ENCODE assay signal across 18 cellular contexts in the genomic region with DNA sequence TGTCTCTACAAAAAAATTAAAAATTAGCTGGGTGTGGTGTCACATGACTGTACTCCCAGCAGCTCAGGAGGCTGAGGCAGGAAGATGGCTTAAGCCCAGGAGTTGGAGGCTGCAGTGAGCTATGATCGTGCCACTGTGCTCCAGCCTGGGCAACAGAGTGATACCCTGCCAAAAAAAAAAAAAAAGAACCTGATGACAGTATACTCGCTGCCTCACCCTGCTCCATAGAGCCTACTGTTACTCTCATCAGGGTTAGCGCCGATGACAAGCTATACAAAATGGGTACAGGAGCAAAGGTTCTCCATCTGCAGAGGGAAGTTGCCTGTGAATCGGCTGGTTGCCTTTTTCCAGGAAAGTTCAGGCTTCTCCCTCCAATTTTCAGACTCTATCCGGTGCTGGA. TPM values are rescaled to one million over a fixed set of nuclear protein-coding genes. Genes with fewer than 3 reads are reported as not detected.
DNase-seq lines count a peak whose midpoint lies in the region; ATAC-seq, FAIRE-seq and TF ChIP-seq lines count a peak whose summit lies in the region.
"Had no signal": no experiment of that assay in that cellular context is flagged by ENCODE, and none has a peak within 500 bp of the region (broad histone marks: within the 10 kb centered on the region; RNA-seq: fewer than 3 reads in every experiment).

No MANE protein-coding gene starts in this region.

- no peak overlapping the region for H2AFZ ChIP-seq in K562 (ENCODE audit: low read depth, low read length)

- intact Hi-C loops in K562 (cut with micrococcal nuclease): no loop called here
- intact Hi-C loops in gastrocnemius medialis (cut with DNase I; ENCODE audit: low total_unique reads): no loop called here

- no peaks in the 10 kb centered on the region for H3K9me1 ChIP-seq in K562 (ENCODE audit: control insufficient read depth, insufficient read depth, low read length)

- no peak for TF ChIP-seq RAD21 in K562 (CRISPR knock-in tag; conservative IDR thresholded peaks at IDR 0.05 in 1 of 2, IDR thresholded peaks at IDR 0.05 in 1 of 2)

- H3K27ac ChIP-seq in K562 (ENCODE audit: extremely low read depth, low read depth, low read length) (no peak overlapping the region), gastrocnemius medialis (peak overlapping the region; percentile 66 to 91 (median 76))

- H3K4me1 ChIP-seq in K562 (replicated peaks in 1 of 2; ENCODE audit: control insufficient read depth in 2 of 2, insufficient read depth in 2 of 2, low read length in 2 of 2): peaks cover 0 to 7% of the 10 kb centered on the region in 2 experiments; a peak in 1 of 5 replicates
- H3K4me1 ChIP-seq in gastrocnemius medialis: peaks cover 10 to 11% of the 10 kb centered on the region in 2 donors
- H3K4me1 ChIP-seq: HAP-1 had no signal

- H3K79me2 ChIP-seq in K562 (ENCODE audit: control insufficient read depth, insufficient read depth, low read length): no peaks in the 10 kb centered on the region

- TF ChIP-seq EP300 in K562 (IDR thresholded peaks at IDR 0.05; ENCODE audit: low read length): no peak

- H3K36me3 ChIP-seq in K562 (ENCODE audit: control insufficient read depth, insufficient read depth, low read length) (peaks cover 71% of the 10 kb centered on the region), gastrocnemius medialis (peaks cover 0 to 59% of the 10 kb centered on the region in 2 donors)
- H3K36me3 ChIP-seq: HAP-1 had no signal

- no TSS peak for BruUV-seq in K562 (replicated peaks; lab: Mats Ljungman, UMichigan)

- H3K4me2 ChIP-seq in K562 (ENCODE audit: insufficient read depth, low read length): no peak overlapping the region

- 86% methylated on average over 6 of the region's 6 CpGs for WGBS in K562 (ENCODE audit: insufficient coverage, low coverage, missing lambda C conversion rate)

- in situ Hi-C loops in K562 (cut with MboI) (no loop called here), gastrocnemius medialis (cut with MboI; ENCODE audit: low sequenced_read_pairs in 4 of 4) (no loop called here)

- H3K27me3 ChIP-seq in K562 (ENCODE audit: control insufficient read depth in 2 of 2, insufficient read depth in 2 of 2, low read length in 2 of 2) (no peaks in the 10 kb centered on the region), gastrocnemius medialis (no peaks in the 10 kb centered on the region)

- H3K9ac ChIP-seq in K562 (ENCODE audit: insufficient read depth in 1 of 2, low read depth in 2 of 2, low read length in 2 of 2): no peak overlapping the region

- no peaks in the 10 kb centered on the region for H4K20me1 ChIP-seq in K562 (replicated peaks; ENCODE audit: control insufficient read depth, insufficient read depth, low read length)

- TF ChIP-seq CTCF in K562 (IDR thresholded peaks at IDR 0.05 in 2 of 3, conservative IDR thresholded peaks at IDR 0.05 in 1 of 3; ENCODE audit: insufficient read depth in 2 of 3, low read depth in 1 of 3, low read length in 3 of 3): no peak
- TF ChIP-seq CTCF in gastrocnemius medialis (IDR thresholded peaks at IDR 0.05 in 4 of 5, conservative IDR thresholded peaks at IDR 0.05 in 1 of 5): no peak

- H3K9me3 ChIP-seq in K562 (replicated peaks; ENCODE audit: control insufficient read depth, insufficient read depth, low read depth, low read length) (no peaks in the 10 kb centered on the region; the same call in 1 of the 2 replicates), gastrocnemius medialis (no peaks in the 10 kb centered on the region)
- H3K9me3 ChIP-seq: HAP-1 had no signal

- ATAC-seq in K562 (no peak), gastrocnemius medialis (peak in 1 of 2 donors; percentile 20), GM21447 (IDR thresholded peaks at IDR 0.05; ENCODE audit: unreplicated experiment) (no peak), HG03378 (IDR thresholded peaks at IDR 0.05; ENCODE audit: unreplicated experiment) (no peak)

- CTCF ChIA-PET in K562 (lab: Yijun Ruan, JAX; ENCODE audit: low intra/inter-chr PET ratio): no interaction called here

- no peak for TF ChIP-seq POLR2A in K562 (conservative IDR thresholded peaks at IDR 0.05)
- TF ChIP-seq POLR2A in gastrocnemius medialis (IDR thresholded peaks at IDR 0.05): no peak

- FAIRE-seq in K562 (lab: Jason Lieb, UNC): no peak
- FAIRE-seq: GM12891, H54 had no signal

- DNase-seq in K562 (ENCODE audit: extremely low read depth in 1 of 4, low spot score in 3 of 4): no peak
- peak; percentile 32 for DNase-seq in islet precursor cell
- DNase-seq in gastrocnemius medialis: peak in 1 of 2 donors; percentile 18
- no peak for DNase-seq in OCI-M2 (lab: John Stamatoyannopoulos, UW; ENCODE audit: unreplicated experiment)
- DNase-seq: C1 segment of cervical spinal cord; Calu3; CD4-positive, alpha-beta memory T cell; COR-L47; DMS53; GF-D8; GOT3; HFFc6 had no signal

- H3K4me3 ChIP-seq in K562 (no peak overlapping the region), gastrocnemius medialis (no peak overlapping the region)
- H3K4me3 ChIP-seq: HAP-1 had no signal

- POLR2A ChIA-PET in K562 (lab: Yijun Ruan, JAX): interaction anchor here (0.5 to 5.3 kb wide), 4 partner anchors 15 to 25 kb away, joined by 3 to 36 read pairs (median 8); no protein-coding TSS in a partner anchor

TF ChIP-seq in K562, 482 proteins besides CTCF, POLR2A, EP300 and RAD21:
- TF ChIP-seq, protein P1, sequence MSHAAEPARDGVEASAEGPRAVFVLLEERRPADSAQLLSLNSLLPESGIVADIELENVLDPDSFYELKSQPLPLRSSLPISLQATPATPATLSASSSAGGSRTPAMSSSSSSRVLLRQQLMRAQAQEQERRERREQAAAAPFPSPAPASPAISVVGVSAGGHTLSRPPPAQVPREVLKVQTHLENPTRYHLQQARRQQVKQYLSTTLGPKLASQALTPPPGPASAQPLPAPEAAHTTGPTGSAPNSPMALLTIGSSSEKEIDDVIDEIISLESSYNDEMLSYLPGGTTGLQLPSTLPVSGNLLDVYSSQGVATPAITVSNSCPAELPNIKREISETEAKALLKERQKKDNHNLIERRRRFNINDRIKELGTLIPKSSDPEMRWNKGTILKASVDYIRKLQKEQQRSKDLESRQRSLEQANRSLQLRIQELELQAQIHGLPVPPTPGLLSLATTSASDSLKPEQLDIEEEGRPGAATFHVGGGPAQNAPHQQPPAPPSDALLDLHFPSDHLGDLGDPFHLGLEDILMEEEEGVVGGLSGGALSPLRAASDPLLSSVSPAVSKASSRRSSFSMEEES (CRISPR knock-in tag; IDR thresholded peaks at IDR 0.05): peak; percentile 62
- TF ChIP-seq, protein P2, sequence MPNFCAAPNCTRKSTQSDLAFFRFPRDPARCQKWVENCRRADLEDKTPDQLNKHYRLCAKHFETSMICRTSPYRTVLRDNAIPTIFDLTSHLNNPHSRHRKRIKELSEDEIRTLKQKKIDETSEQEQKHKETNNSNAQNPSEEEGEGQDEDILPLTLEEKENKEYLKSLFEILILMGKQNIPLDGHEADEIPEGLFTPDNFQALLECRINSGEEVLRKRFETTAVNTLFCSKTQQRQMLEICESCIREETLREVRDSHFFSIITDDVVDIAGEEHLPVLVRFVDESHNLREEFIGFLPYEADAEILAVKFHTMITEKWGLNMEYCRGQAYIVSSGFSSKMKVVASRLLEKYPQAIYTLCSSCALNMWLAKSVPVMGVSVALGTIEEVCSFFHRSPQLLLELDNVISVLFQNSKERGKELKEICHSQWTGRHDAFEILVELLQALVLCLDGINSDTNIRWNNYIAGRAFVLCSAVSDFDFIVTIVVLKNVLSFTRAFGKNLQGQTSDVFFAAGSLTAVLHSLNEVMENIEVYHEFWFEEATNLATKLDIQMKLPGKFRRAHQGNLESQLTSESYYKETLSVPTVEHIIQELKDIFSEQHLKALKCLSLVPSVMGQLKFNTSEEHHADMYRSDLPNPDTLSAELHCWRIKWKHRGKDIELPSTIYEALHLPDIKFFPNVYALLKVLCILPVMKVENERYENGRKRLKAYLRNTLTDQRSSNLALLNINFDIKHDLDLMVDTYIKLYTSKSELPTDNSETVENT (CRISPR knock-in tag; IDR thresholded peaks at IDR 0.05): no peak

RNA-seq across cellular contexts. Expression of a gene that starts 53.4 kb away (rescaled TPM):
- 58.9 and 89.1 TPM in 2 replicates for total RNA-seq in K562 (2011; cell fraction: chromatin; rRNA removed; ENCODE audit: low replicate concordance)
- 52.6 and 53.0 TPM in 2 replicates for total RNA-seq in K562 (2011; cell fraction: nucleolus; rRNA removed)
- total RNA-seq in K562 (2011; cell fraction: nucleoplasm; rRNA removed): 58.1 and 58.7 TPM in 2 replicates
- total RNA-seq in K562 (2014; rRNA removed): 42.5 and 46.2 TPM in 2 replicates
- 34.1 and 34.6 TPM in 2 replicates for total RNA-seq in K562 (2014; rRNA removed; fragmentation: Illumina TruSeq; extraction: Trizol)
- total RNA-seq in K562 (2015; rRNA removed; fragmentation: Illumina TruSeq; extraction: Trizol): 52.9 and 53.5 TPM in 2 replicates
- total RNA-seq in K562 (2021): 64.1 and 73.7 TPM in 2 replicates
- 66.7 and 72.1 TPM in 2 replicates for polyA plus RNA-seq in K562 (2011; rRNA removed)
- polyA plus RNA-seq in K562 (2011; cell fraction: cytosol; rRNA removed): 97.7 and 111 TPM in 2 replicates
- 50.2 and 57.5 TPM in 2 replicates for polyA plus RNA-seq in K562 (2011; cell fraction: nucleus; rRNA removed)
- 80.2 and 117 TPM in 2 replicates for polyA plus RNA-seq in K562 (2012)
- 83.7 and 85.6 TPM in 2 replicates for polyA plus RNA-seq in K562 (2014; fragmentation: Illumina TruSeq; extraction: Trizol)
- 10 to 100 TPM; 42.0 to 47.8 TPM for polyA plus RNA-seq in K562 (2014; fragmentation: Nextera tagmentation; extraction: Ambion mirVana)
- polyA plus RNA-seq in K562 (2014; rRNA removed): 45.6 and 49.8 TPM in 2 replicates
- polyA minus RNA-seq in K562 (2011; rRNA and poly(A)+ RNA removed): 82.0 and 85.1 TPM in 2 replicates
- 38.0 and 45.0 TPM in 2 replicates for polyA minus RNA-seq in K562 (2011; cell fraction: cytosol; rRNA and poly(A)+ RNA removed)
- 26.5 and 45.9 TPM in 2 replicates for polyA minus RNA-seq in K562 (2011; cell fraction: nucleus; rRNA and poly(A)+ RNA removed)
- total RNA-seq in gastrocnemius medialis: 100 to 1,000 TPM; 109 to 266 (median 239) TPM
- total RNA-seq: CD4-positive, alpha-beta memory T cell; G401 had no signal
